Comparison of ENCODE assay signal across 8 cellular contexts in genomic region chr1:26281091-26281958, GRCh38. TPM values are rescaled to one million over a fixed set of nuclear protein-coding genes. Genes with fewer than 3 reads are reported as not detected.
DNase-seq lines count a peak whose midpoint lies in the region; ATAC-seq, FAIRE-seq and TF ChIP-seq lines count a peak whose summit lies in the region.

No MANE protein-coding gene starts in this region.

- H3K79me1 ChIP-seq in H9 (ENCODE audit: insufficient read depth, low read depth, low read length, poor library complexity, severe bottlenecking), result no peaks in the 10 kb centered on the region

- no peaks in the 10 kb centered on the region for H3K9me3 ChIP-seq in H9 (ENCODE audit: control insufficient read depth, low read depth, low read length)
- H3K9me3 ChIP-seq in astrocyte (ENCODE audit: insufficient read depth, low read depth, low read length), result no peaks in the 10 kb centered on the region
- no peaks in the 10 kb centered on the region for H3K9me3 ChIP-seq in lower lobe of right lung

- H2BK5ac ChIP-seq in H9 (ENCODE audit: insufficient read length, low read length), result no peak overlapping the region

- no peak for TF ChIP-seq CTCF in 22Rv1 (IDR thresholded peaks at IDR 0.05)
- no peak for TF ChIP-seq CTCF in H9 (conservative IDR thresholded peaks at IDR 0.05)
- TF ChIP-seq CTCF in astrocyte (IDR thresholded peaks at IDR 0.05; ENCODE audit: insufficient read depth, low read depth, low read length), result no peak
- no peak for TF ChIP-seq CTCF in lower lobe of right lung (IDR thresholded peaks at IDR 0.05)

- H2AK5ac ChIP-seq in H9 (ENCODE audit: insufficient read length, low read length), result no peak overlapping the region

- no peak overlapping the region for H4K91ac ChIP-seq in H9 (ENCODE audit: insufficient read length, low read depth, low read length)

- H3K36me3 Mint-ChIP-seq in H9 (ENCODE audit: insufficient read depth in 1 of 3, low read depth in 3 of 3), result peaks cover 27 to 37% (median 37%) of the 10 kb centered on the region in 3 experiments
- H3K36me3 Mint-ChIP-seq in astrocyte (ENCODE audit: low read depth, unreplicated experiment), result peaks cover 11% of the 10 kb centered on the region

- no peak for DNase-seq in H9
- DNase-seq in astrocyte (ENCODE audit: low read depth), result no peak
- no peak for DNase-seq in lower lobe of right lung
- no peak for DNase-seq in occipital lobe (lab: John Stamatoyannopoulos, UW)
- DNase-seq in AG20443 (ENCODE audit: low spot score), result no peak
- no peak for DNase-seq in NK-92 (lab: John Stamatoyannopoulos, UW; ENCODE audit: unreplicated experiment)
- DNase-seq in HuH-7.5 (ENCODE audit: low spot score), result no peak

- H3K4ac ChIP-seq in H9 (ENCODE audit: low read depth, low read length), result no peak overlapping the region

- no peak overlapping the region for H2BK12ac ChIP-seq in H9 (ENCODE audit: insufficient read length, low read depth, low read length)

- no peak overlapping the region for H3K14ac ChIP-seq in H9 (ENCODE audit: insufficient read depth, low read length)

- H4K8ac ChIP-seq in H9 (replicated peaks; ENCODE audit: insufficient read length, low read depth, low read length), result no peak overlapping the region

- H3K79me2 ChIP-seq in H9 (ENCODE audit: insufficient read depth, low read length) (no peaks in the 10 kb centered on the region), astrocyte (ENCODE audit: insufficient read depth, low read length) (peaks cover 48% of the 10 kb centered on the region)

- peak overlapping the region; percentile 60 for H3K4me2 ChIP-seq in H9 (ENCODE audit: insufficient read depth, insufficient read length, low read length)
- peak overlapping the region; percentile 97 for H3K4me2 ChIP-seq in astrocyte (ENCODE audit: low read length)

- no peak overlapping the region for H3K23ac ChIP-seq in H9 (ENCODE audit: insufficient read length, low read depth, low read length)

- no peak overlapping the region for H3T11ph ChIP-seq in H9 (ENCODE audit: low read length)

- H4K5ac ChIP-seq in H9 (ENCODE audit: insufficient read length, low read depth, low read length), result no peak overlapping the region

- H3K4me3 ChIP-seq in astrocyte (ENCODE audit: insufficient read depth, low read depth, low read length) (peak overlapping the region; percentile 73), lower lobe of right lung (peak overlapping the region; percentile 93)

- H3K9me3 Mint-ChIP-seq in H9 (no peaks in the 10 kb centered on the region; a peak in 1 of 5 replicates), astrocyte (ENCODE audit: unreplicated experiment) (no peaks in the 10 kb centered on the region)

- peaks cover 13% of the 10 kb centered on the region for H3K23me2 ChIP-seq in H9 (ENCODE audit: insufficient read length, low read depth, low read length, poor library complexity, severe bottlenecking)

- H2BK20ac ChIP-seq in H9 (ENCODE audit: low read depth, low read length, poor library complexity, severe bottlenecking), result no peak overlapping the region

- H3K9ac ChIP-seq in H9 (ENCODE audit: extremely low read depth, insufficient read length, low read length) (no peak overlapping the region), astrocyte (ENCODE audit: low read length) (peak overlapping the region; percentile 85)

- H3K4me3 Mint-ChIP-seq in H9 (peak overlapping the region; percentile 52 to 80), astrocyte (ENCODE audit: unreplicated experiment) (peak overlapping the region; percentile 89)

- H3K27me3 Mint-ChIP-seq in H9 (ENCODE audit: low read depth) (no peaks in the 10 kb centered on the region; the same call in 1 of the 2 replicates), astrocyte (ENCODE audit: low read depth, unreplicated experiment) (no peaks in the 10 kb centered on the region)

- H3K4me1 ChIP-seq in H9 (ENCODE audit: insufficient read depth, low read length) (peaks cover 11% of the 10 kb centered on the region; the same call in 1 of the 2 replicates), astrocyte (ENCODE audit: insufficient read depth, low read length) (peaks cover 77% of the 10 kb centered on the region), lower lobe of right lung (peaks cover 91% of the 10 kb centered on the region)

- peaks cover 46 to 49% of the 10 kb centered on the region in 2 experiments for H3K4me1 Mint-ChIP-seq in H9
- peaks cover 59% of the 10 kb centered on the region for H3K4me1 Mint-ChIP-seq in astrocyte (ENCODE audit: low read depth, unreplicated experiment)

- H3K27ac Mint-ChIP-seq in H9 (peak overlapping the region; percentile 82 to 92 (median 91)), astrocyte (ENCODE audit: unreplicated experiment) (peak overlapping the region; percentile 55)

- intact Hi-C loops in lower lobe of right lung (cut with DNase I), result no loop called here

- H2AFZ ChIP-seq in H9 (ENCODE audit: low read length), result no peak overlapping the region
- no peak overlapping the region for H2AFZ ChIP-seq in astrocyte (ENCODE audit: low read depth, low read length)

- H2BK15ac ChIP-seq in H9 (ENCODE audit: low read depth, low read length), result no peak overlapping the region

- ATAC-seq in lower lobe of right lung, result no peak

- peak overlapping the region; percentile 91 for H3K27ac ChIP-seq in 22Rv1
- peak overlapping the region; percentile 15 for H3K27ac ChIP-seq in H9 (ENCODE audit: insufficient read length, low read depth, low read length)
- H3K27ac ChIP-seq in astrocyte (ENCODE audit: low read depth, low read length), result peak overlapping the region; percentile 86
- peak overlapping the region; percentile 96 for H3K27ac ChIP-seq in lower lobe of right lung

- H3K56ac ChIP-seq in H9 (ENCODE audit: insufficient read length, low read depth, low read length), result no peak overlapping the region

- no peak for FAIRE-seq in astrocyte (lab: Jason Lieb, UNC)

- no peak overlapping the region for H2BK120ac ChIP-seq in H9 (ENCODE audit: low read depth, low read length, poor library complexity, severe bottlenecking)

- H3K18ac ChIP-seq in H9 (ENCODE audit: insufficient read length, low read depth, low read length), result no peak overlapping the region

- peaks cover 16% of the 10 kb centered on the region for H3K36me3 ChIP-seq in astrocyte (ENCODE audit: insufficient read depth, low read length)
- peaks cover 27% of the 10 kb centered on the region for H3K36me3 ChIP-seq in lower lobe of right lung

- H4K20me1 ChIP-seq in H9 (ENCODE audit: control insufficient read depth, insufficient read depth, insufficient read length) (peaks cover 2% of the 10 kb centered on the region), astrocyte (ENCODE audit: insufficient read depth, low read length) (peaks cover 46% of the 10 kb centered on the region)

- no peaks in the 10 kb centered on the region for H3K27me3 ChIP-seq in H9 (ENCODE audit: insufficient read depth, low read length)
- no peaks in the 10 kb centered on the region for H3K27me3 ChIP-seq in astrocyte (ENCODE audit: insufficient read depth, low read length)
- H3K27me3 ChIP-seq in lower lobe of right lung (ENCODE audit: low read depth), result no peaks in the 10 kb centered on the region

- no CpG with 5 or more reads among the region's 5 CpGs for WGBS in H9 (ENCODE audit: extremely low coverage, insufficient read length, low lambda C conversion rate)

RNA-seq across cellular contexts. Expression of gene SH3BGRL3, which starts 1.4 kb away (rescaled TPM):
- total RNA-seq in H9 (2021) (86.2 and 86.3 TPM in 2 replicates), astrocyte (301 and 324 TPM in 2 replicates), lower lobe of right lung (204 TPM), occipital lobe (8.4 TPM)

RNA-seq across cellular contexts. Expression of gene UBXN11, which starts 25.1 kb away (rescaled TPM):
- total RNA-seq in H9 (2021) (13.1 and 13.7 TPM in 2 replicates), astrocyte (12.8 and 13.7 TPM in 2 replicates), lower lobe of right lung (65.1 TPM), occipital lobe (5.0 TPM)

RNA-seq across cellular contexts. Expression of gene CD52, which starts 36.4 kb away (rescaled TPM):
- total RNA-seq in H9 (2021) (3.8 and 4.1 TPM in 2 replicates), astrocyte (1.9 TPM in 1 of 2 replicates, not detected in the other), lower lobe of right lung (541 TPM), occipital lobe (1.1 TPM)

RNA-seq across cellular contexts. Expression of gene CEP85, which starts 47.3 kb away (rescaled TPM):
- total RNA-seq in H9 (2021) (37.9 and 38.6 TPM in 2 replicates), astrocyte (10.2 and 10.5 TPM in 2 replicates), lower lobe of right lung (10.2 TPM), occipital lobe (11.5 TPM)

Comparison
In these comparisons a context has a peak if more than half of its experiments do, and no peak if none do; other contexts are left out.
1. H3K27ac ChIP-seq: peak in every context shown above with its lines; median percentile 96 in lower lobe of right lung; 91 in 22Rv1; 86 in astrocyte; 15 in H9.
2. RNA of gene CD52, which starts 36.4 kb away (total RNA-seq): 541 TPM in lower lobe of right lung (single experiment); 3.8 to 4.1 TPM in H9, 1.1 TPM in occipital lobe (single experiment) and 1.9 TPM in astrocyte; every median in the first group is over 100 times any median in the second.